In the genomic region with DNA sequence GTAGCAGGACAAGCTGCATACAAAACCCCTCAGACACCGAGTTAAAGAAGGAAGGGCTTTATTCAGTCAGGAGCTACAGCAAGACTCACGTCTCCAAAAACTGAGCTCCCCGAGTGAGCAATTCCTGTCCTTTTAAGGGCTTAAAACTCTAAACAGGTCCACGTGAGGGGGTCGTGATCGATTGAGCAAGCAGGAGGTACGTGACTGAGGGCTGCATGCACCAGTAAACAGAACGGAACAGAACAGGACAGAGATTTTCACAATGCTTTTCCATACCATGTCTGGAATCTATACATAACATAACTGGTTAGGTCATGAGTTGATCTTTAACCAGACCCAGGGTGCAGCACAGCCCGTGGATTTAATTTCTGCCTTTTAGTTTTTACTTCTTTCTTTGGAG, we compare ENCODE assay signal across 1 cellular context.
TF ChIP-seq lines count a peak whose summit lies in the region.

No MANE protein-coding gene starts in this region.

TF ChIP-seq in GM12878, 131 proteins besides CTCF, POLR2A, EP300 and RAD21:
- TF ChIP-seq, protein P1, sequence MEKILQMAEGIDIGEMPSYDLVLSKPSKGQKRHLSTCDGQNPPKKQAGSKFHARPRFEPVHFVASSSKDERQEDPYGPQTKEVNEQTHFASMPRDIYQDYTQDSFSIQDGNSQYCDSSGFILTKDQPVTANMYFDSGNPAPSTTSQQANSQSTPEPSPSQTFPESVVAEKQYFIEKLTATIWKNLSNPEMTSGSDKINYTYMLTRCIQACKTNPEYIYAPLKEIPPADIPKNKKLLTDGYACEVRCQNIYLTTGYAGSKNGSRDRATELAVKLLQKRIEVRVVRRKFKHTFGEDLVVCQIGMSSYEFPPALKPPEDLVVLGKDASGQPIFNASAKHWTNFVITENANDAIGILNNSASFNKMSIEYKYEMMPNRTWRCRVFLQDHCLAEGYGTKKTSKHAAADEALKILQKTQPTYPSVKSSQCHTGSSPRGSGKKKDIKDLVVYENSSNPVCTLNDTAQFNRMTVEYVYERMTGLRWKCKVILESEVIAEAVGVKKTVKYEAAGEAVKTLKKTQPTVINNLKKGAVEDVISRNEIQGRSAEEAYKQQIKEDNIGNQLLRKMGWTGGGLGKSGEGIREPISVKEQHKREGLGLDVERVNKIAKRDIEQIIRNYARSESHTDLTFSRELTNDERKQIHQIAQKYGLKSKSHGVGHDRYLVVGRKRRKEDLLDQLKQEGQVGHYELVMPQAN (conservative IDR thresholded peaks at IDR 0.05) = no peak
- TF ChIP-seq BHLHE40 (IDR thresholded peaks at IDR 0.05; ENCODE audit: borderline replicate concordance in 1 of 2, low read depth in 2 of 2, low read length in 1 of 2) = peak in 1 of 2 experiments; percentile 42; a peak in 1 of 4 replicates
- peak in 1 of 2 experiments; percentile 21; a peak in 1 of 4 replicates for TF ChIP-seq IKZF2 (IDR thresholded peaks at IDR 0.05)
- no peak for TF ChIP-seq POLR2AphosphoS5 (IDR thresholded peaks at IDR 0.05; ENCODE audit: low read length)
- TF ChIP-seq SMARCA5 (IDR thresholded peaks at IDR 0.05) = no peak
- TF ChIP-seq, protein P2, sequence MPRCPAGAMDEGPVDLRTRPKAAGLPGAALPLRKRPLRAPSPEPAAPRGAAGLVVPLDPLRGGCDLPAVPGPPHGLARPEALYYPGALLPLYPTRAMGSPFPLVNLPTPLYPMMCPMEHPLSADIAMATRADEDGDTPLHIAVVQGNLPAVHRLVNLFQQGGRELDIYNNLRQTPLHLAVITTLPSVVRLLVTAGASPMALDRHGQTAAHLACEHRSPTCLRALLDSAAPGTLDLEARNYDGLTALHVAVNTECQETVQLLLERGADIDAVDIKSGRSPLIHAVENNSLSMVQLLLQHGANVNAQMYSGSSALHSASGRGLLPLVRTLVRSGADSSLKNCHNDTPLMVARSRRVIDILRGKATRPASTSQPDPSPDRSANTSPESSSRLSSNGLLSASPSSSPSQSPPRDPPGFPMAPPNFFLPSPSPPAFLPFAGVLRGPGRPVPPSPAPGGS (IDR thresholded peaks at IDR 0.05; ENCODE audit: borderline replicate concordance, insufficient read depth, low read depth, low read length, poor library complexity, severe bottlenecking) = no peak
- no peak for TF ChIP-seq YBX1 (IDR thresholded peaks at IDR 0.05)
- TF ChIP-seq NFXL1 (IDR thresholded peaks at IDR 0.05; ENCODE audit: borderline replicate concordance) = no peak
